In the genomic region with DNA sequence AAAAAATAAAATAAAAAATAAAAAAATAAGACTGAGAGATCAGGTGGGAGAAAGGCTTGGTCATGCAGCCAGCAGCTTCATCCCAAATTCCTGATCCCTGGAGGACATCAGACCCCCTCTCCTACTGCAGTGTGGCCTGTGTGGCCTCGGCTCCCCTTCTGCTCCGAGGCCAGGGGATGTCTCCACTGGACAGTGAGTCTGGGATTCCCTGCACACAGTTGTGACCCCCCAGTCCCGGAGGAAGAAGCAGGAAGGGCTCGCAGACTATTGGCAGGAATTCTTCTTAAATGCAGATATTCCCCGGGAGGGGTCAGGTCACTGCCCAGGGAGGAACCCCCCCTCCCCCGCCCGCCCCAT, we compare ENCODE assay signal across 8 cellular contexts. TPM values are rescaled to one million over a fixed set of nuclear protein-coding genes. Genes with fewer than 3 reads are reported as not detected.
DNase-seq lines count a peak whose midpoint lies in the region; ATAC-seq and TF ChIP-seq lines count a peak whose summit lies in the region.

No MANE protein-coding gene starts in this region.

- peaks cover 9% of the 10 kb centered on the region for H3K36me3 Mint-ChIP-seq in Calu3 (ENCODE audit: insufficient read depth, unreplicated experiment)
- no peaks in the 10 kb centered on the region for H3K36me3 Mint-ChIP-seq in effector memory CD8-positive, alpha-beta T cell (ENCODE audit: insufficient read depth)

- TF ChIP-seq RAD21 in IMR-90 (IDR thresholded peaks at IDR 0.05; ENCODE audit: low read length): no peak

- no peak overlapping the region for H3K56ac ChIP-seq in IMR-90 (ENCODE audit: extremely low read depth, insufficient read depth, low read length)

- H3K79me1 ChIP-seq in IMR-90 (ENCODE audit: low read depth in 1 of 2, low read length in 2 of 2): peaks cover 4 to 12% of the 10 kb centered on the region in 2 experiments; a peak in 3 of 4 replicates

- H3K4me1 ChIP-seq in IMR-90 (ENCODE audit: control insufficient read depth, insufficient read depth, low read length) (no peaks in the 10 kb centered on the region), neuron (ENCODE audit: insufficient read depth, low read length) (no peaks in the 10 kb centered on the region)

- POLR2A ChIA-PET in IMR-90 (lab: Charles Lee; ENCODE audit: unreplicated experiment): no interaction called here

- no peaks in the 10 kb centered on the region for H3K27me3 ChIP-seq in IMR-90 (ENCODE audit: control insufficient read depth, insufficient read depth, low read length)
- H3K27me3 ChIP-seq in neuron (ENCODE audit: insufficient read depth, low read length): no peaks in the 10 kb centered on the region

- TF ChIP-seq POLR2A in IMR-90 (IDR thresholded peaks at IDR 0.05; ENCODE audit: low read depth, low read length): no peak

- H2AFZ ChIP-seq in IMR-90 (replicated peaks; ENCODE audit: low read length, poor library complexity) (peak overlapping the region; percentile 88), neuron (ENCODE audit: low read depth, low read length) (no peak overlapping the region)

- intact Hi-C loops in Calu3 (cut with micrococcal nuclease; ENCODE audit: unreplicated experiment) (no loop called here), IMR-90 (cut with micrococcal nuclease) (no loop called here)

- no peak overlapping the region for H4K8ac ChIP-seq in IMR-90 (ENCODE audit: low read depth in 2 of 2, low read length in 2 of 2)

- H3K4me1 Mint-ChIP-seq in Calu3 (ENCODE audit: low read depth, unreplicated experiment): no peaks in the 10 kb centered on the region
- H3K4me1 Mint-ChIP-seq in effector memory CD8-positive, alpha-beta T cell (ENCODE audit: low read depth in 2 of 2): peaks cover 0 to 2% of the 10 kb centered on the region in 2 donors

- H3K27me3 Mint-ChIP-seq in Calu3 (ENCODE audit: unreplicated experiment): no peaks in the 10 kb centered on the region
- peaks cover 5 to 36% of the 10 kb centered on the region in 2 donors for H3K27me3 Mint-ChIP-seq in effector memory CD8-positive, alpha-beta T cell

- no peak overlapping the region for H3K18ac ChIP-seq in IMR-90 (ENCODE audit: low read depth, low read length)

- H4K91ac ChIP-seq in IMR-90 (ENCODE audit: insufficient read depth, low read depth, low read length): no peak overlapping the region

- no peak overlapping the region for H4K5ac ChIP-seq in IMR-90 (ENCODE audit: low read depth, low read length)

- no peaks in the 10 kb centered on the region for H3K36me3 ChIP-seq in IMR-90 (ENCODE audit: control insufficient read depth, insufficient read depth, low read length)
- peaks cover 4% of the 10 kb centered on the region for H3K36me3 ChIP-seq in neuron (ENCODE audit: insufficient read depth, low read length)

- no peaks in the 10 kb centered on the region for H3K9me3 Mint-ChIP-seq in Calu3 (ENCODE audit: low read depth, unreplicated experiment)
- no peaks in the 10 kb centered on the region for H3K9me3 Mint-ChIP-seq in effector memory CD8-positive, alpha-beta T cell

- H2BK120ac ChIP-seq in IMR-90 (ENCODE audit: low read depth, low read length): no peak overlapping the region

- no peak overlapping the region for H3K27ac Mint-ChIP-seq in Calu3 (ENCODE audit: unreplicated experiment)
- H3K27ac Mint-ChIP-seq in effector memory CD8-positive, alpha-beta T cell: no peak overlapping the region

- no peak for DNase-seq in Calu3
- no peak for DNase-seq in IMR-90
- no peak for DNase-seq in effector memory CD8-positive, alpha-beta T cell
- no peak for DNase-seq in cerebellar cortex (ENCODE audit: low spot score)
- DNase-seq in activated CD4-positive, alpha-beta T cell treated with anti-CD3 and anti-CD28 coated beads for 48 hours: no peak

- H3K9me1 ChIP-seq in IMR-90 (ENCODE audit: insufficient read depth, low read length): no peaks in the 10 kb centered on the region

- H3K14ac ChIP-seq in IMR-90 (replicated peaks; ENCODE audit: low read depth, low read length): no peak overlapping the region

- no peak for TF ChIP-seq CTCF in Calu3 (IDR thresholded peaks at IDR 0.05; ENCODE audit: unreplicated experiment)
- TF ChIP-seq CTCF in IMR-90 (conservative IDR thresholded peaks at IDR 0.05; ENCODE audit: low read depth, low read length): no peak

- H3K9me3 ChIP-seq in IMR-90 (ENCODE audit: control insufficient read depth, insufficient read depth, low read length): no peaks in the 10 kb centered on the region
- peaks cover 3% of the 10 kb centered on the region for H3K9me3 ChIP-seq in neuron (ENCODE audit: low read length)

- H2BK15ac ChIP-seq in IMR-90 (ENCODE audit: low read depth, low read length): no peak overlapping the region

- dilution Hi-C loops in IMR-90 (cut with HindIII; ENCODE audit: low sequenced_read_pairs, unreplicated experiment): no loop called here

- no TSS peak for BruUV-seq in Calu3 (replicated peaks; lab: Mats Ljungman, UMichigan)
- no TSS peak for BruUV-seq in IMR-90 (replicated peaks; lab: Mats Ljungman, UMichigan)

- peak overlapping the region; percentile 57 for H3K4me3 Mint-ChIP-seq in Calu3 (ENCODE audit: low read depth, unreplicated experiment)
- peak overlapping the region; percentile 59 to 68 for H3K4me3 Mint-ChIP-seq in effector memory CD8-positive, alpha-beta T cell

- no peak overlapping the region for H3K4me3 ChIP-seq in IMR-90 (ENCODE audit: insufficient read depth, low read depth, low read length)
- H3K4me3 ChIP-seq in neuron (ENCODE audit: low read length): peak overlapping the region; percentile 100

- in situ Hi-C loops in IMR-90 (cut with MboI; ENCODE audit: low sequenced_read_pairs): no loop called here

- H3K4me2 ChIP-seq in IMR-90 (ENCODE audit: low read depth, low read length): peak overlapping the region; percentile 40; the same call in 1 of the 2 replicates

- no peak overlapping the region for H2AK9ac ChIP-seq in IMR-90 (replicated peaks; ENCODE audit: low read depth, low read length, poor library complexity)

- no peak overlapping the region for H3K23ac ChIP-seq in IMR-90 (ENCODE audit: low read depth, low read length)

- no peak overlapping the region for H2AK5ac ChIP-seq in IMR-90 (ENCODE audit: low read depth, low read length)

- no peak overlapping the region for H3K27ac ChIP-seq in IMR-90 (ENCODE audit: insufficient read depth, low read length)

- no peaks in the 10 kb centered on the region for H4K20me1 ChIP-seq in IMR-90 (ENCODE audit: insufficient read depth, low read length)

- H3K9ac ChIP-seq in IMR-90 (ENCODE audit: low read depth, low read length): no peak overlapping the region

- H2BK5ac ChIP-seq in IMR-90 (ENCODE audit: low read depth, low read length, poor library complexity, severe bottlenecking): no peak overlapping the region

- no CpG with 5 or more reads among the region's 7 CpGs for WGBS in IMR-90 (ENCODE audit: extremely low coverage in 2 of 2, insufficient read length in 1 of 2), 2 experiments

- CTCF ChIA-PET in Calu3 (lab: Charles Lee): interaction anchor here (0.6 kb wide), 1 partner anchor 93 kb away, joined by 3 read pairs; no protein-coding TSS in a partner anchor
- CTCF ChIA-PET in IMR-90 (lab: Yijun Ruan, JAX): no interaction called here

- peak; percentile 7 for ATAC-seq in IMR-90 (ENCODE audit: low read depth)
- ATAC-seq in effector memory CD8-positive, alpha-beta T cell (replicated peaks): no peak
- no peak for ATAC-seq in HG02588 (IDR thresholded peaks at IDR 0.05; ENCODE audit: unreplicated experiment)
- ATAC-seq in HG02759 (IDR thresholded peaks at IDR 0.05; ENCODE audit: unreplicated experiment): no peak

- H2BK20ac ChIP-seq in IMR-90 (ENCODE audit: low read depth, low read length): no peak overlapping the region

- H3K4ac ChIP-seq in IMR-90 (ENCODE audit: low read depth, low read length): no peak overlapping the region

TF ChIP-seq in IMR-90, 13 proteins besides CTCF, POLR2A, EP300 and RAD21:
- TF ChIP-seq NFE2L2 (IDR thresholded peaks at IDR 0.05; ENCODE audit: low read depth, low read length) (no peak), MAZ (IDR thresholded peaks at IDR 0.05; ENCODE audit: borderline replicate concordance, low read depth, low read length) (no peak), RFX5 (IDR thresholded peaks at IDR 0.05; ENCODE audit: low read depth, low read length) (no peak), SMC3 (IDR thresholded peaks at IDR 0.05; ENCODE audit: low read depth, low read length) (no peak), CEBPB (IDR thresholded peaks at IDR 0.05; ENCODE audit: low read depth, low read length) (no peak), CHD1 (IDR thresholded peaks at IDR 0.05; ENCODE audit: low read depth, low read length) (no peak), RCOR1 (IDR thresholded peaks at IDR 0.05; ENCODE audit: insufficient replicate concordance, low read length) (no peak)

RNA-seq across cellular contexts. Expression of a gene that starts 41.9 kb away (rescaled TPM):
- total RNA-seq in Calu3 (2022) (12.0 and 13.3 TPM in 2 replicates), IMR-90 (2012; rRNA removed) (32.8 and 34.4 TPM in 2 replicates)
- polyA plus RNA-seq in IMR-90 (2012; rRNA removed): 4.3 and 6.3 TPM in 2 replicates
- 1.3 and 1.7 TPM in 2 replicates for polyA plus RNA-seq in IMR-90 (2012; cell fraction: cytosol; rRNA removed)
- polyA plus RNA-seq in IMR-90 (2012; cell fraction: nucleus; rRNA removed; ENCODE audit: low replicate concordance): 1.1 and 9.2 TPM in 2 replicates
